Comparison of ENCODE assay signal across 10 cellular contexts in the genomic region with DNA sequence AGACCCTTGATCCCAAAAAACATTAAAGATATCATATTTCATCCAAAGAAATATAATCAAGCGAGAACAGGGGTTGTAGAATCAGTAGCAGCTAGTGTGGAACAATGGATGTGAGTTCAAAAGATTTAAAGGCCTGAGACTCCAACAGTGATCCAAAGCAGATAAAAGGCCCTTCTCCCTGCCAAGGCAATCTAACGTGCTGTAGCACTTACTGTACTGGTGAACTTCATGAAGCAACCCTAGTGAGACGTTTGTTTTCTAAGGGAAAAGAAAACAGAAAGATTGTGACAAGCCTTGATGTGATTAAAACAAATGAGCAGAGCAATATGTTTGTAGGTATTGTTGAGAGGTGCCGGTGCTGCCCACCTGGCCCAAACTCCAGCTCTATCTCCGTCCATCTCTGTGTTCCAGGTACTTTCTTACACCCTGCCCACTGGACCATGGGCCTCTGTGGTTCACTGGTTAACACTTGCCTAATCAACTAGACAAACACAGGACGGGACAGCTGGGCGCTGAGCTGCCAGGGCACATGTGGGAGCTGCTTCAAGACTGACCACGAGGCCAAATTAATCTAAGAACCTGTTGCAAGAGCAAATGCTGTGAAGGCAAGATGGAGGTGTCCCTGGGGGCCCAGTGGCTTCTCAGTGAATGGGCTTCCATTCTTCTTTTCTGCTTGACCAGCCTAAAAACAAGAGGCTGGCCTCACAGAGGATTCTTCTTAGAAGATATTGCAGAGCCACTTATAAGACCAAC.
DNase-seq lines count a peak whose midpoint lies in the region; ATAC-seq, FAIRE-seq and TF ChIP-seq lines count a peak whose summit lies in the region.
"Had no signal": no experiment of that assay in that cellular context is flagged by ENCODE, and none has a peak within 500 bp of the region (broad histone marks: within the 10 kb centered on the region; RNA-seq: fewer than 3 reads in every experiment).

No MANE protein-coding gene starts in this region.

- TF ChIP-seq CTCF in keratinocyte (optimal IDR thresholded peaks at IDR 0.05 in 1 of 3, IDR thresholded peaks at IDR 0.05 in 1 of 3, conservative IDR thresholded peaks at IDR 0.05 in 1 of 3; ENCODE audit: extremely low read depth in 1 of 3, insufficient read depth in 2 of 3, low read length in 3 of 3) = no peak

- peak overlapping the region; percentile 47 for H3K4me3 Mint-ChIP-seq in activated T-cell treated with anti-CD3 and anti-CD28 coated beads, Interleukin-2, amount 50 U/mL, for 24 hours
- H3K4me3 Mint-ChIP-seq in activated CD4-positive, alpha-beta memory T cell treated with anti-CD3 and anti-CD28 coated beads, Interleukin-2, amount 10 ng/mL, durations not matched to agents 7 days and 5 days = peak overlapping the region; percentile 52

- no peak overlapping the region for H3K27ac ChIP-seq in keratinocyte (ENCODE audit: control insufficient read depth, insufficient read depth, low read length)
- H3K27ac ChIP-seq in temporal lobe (ENCODE audit: low read depth, low read length) = peak overlapping the region; percentile 90

- H3K4me3 ChIP-seq in keratinocyte (ENCODE audit: control insufficient read depth in 2 of 3, extremely low read depth in 1 of 3, insufficient read depth in 2 of 3, low read depth in 1 of 3, low read length in 3 of 3) = no peak overlapping the region
- H3K4me3 ChIP-seq: lung had no signal

- peaks cover 14% of the 10 kb centered on the region for H3K4me1 ChIP-seq in keratinocyte (ENCODE audit: control insufficient read depth, extremely low read depth, insufficient read depth, low read length)

- H2AFZ ChIP-seq in keratinocyte (ENCODE audit: control insufficient read depth, low read length) = no peak overlapping the region

- no peaks in the 10 kb centered on the region for H3K36me3 Mint-ChIP-seq in activated T-cell treated with anti-CD3 and anti-CD28 coated beads, Interleukin-2, amount 50 U/mL, for 24 hours (ENCODE audit: low read depth)
- H3K36me3 Mint-ChIP-seq in activated CD4-positive, alpha-beta memory T cell treated with anti-CD3 and anti-CD28 coated beads, Interleukin-2, amount 10 ng/mL, durations not matched to agents 7 days and 5 days (ENCODE audit: low read depth) = no peaks in the 10 kb centered on the region

- no peaks in the 10 kb centered on the region for H3K27me3 Mint-ChIP-seq in activated T-cell treated with anti-CD3 and anti-CD28 coated beads, Interleukin-2, amount 50 U/mL, for 24 hours
- peaks cover 2% of the 10 kb centered on the region for H3K27me3 Mint-ChIP-seq in activated CD4-positive, alpha-beta memory T cell treated with anti-CD3 and anti-CD28 coated beads, Interleukin-2, amount 10 ng/mL, durations not matched to agents 7 days and 5 days

- H3K9me3 ChIP-seq in keratinocyte (ENCODE audit: control insufficient read depth, low read depth, low read length) = no peaks in the 10 kb centered on the region
- H3K9me3 ChIP-seq: adrenal gland had no signal

- no peaks in the 10 kb centered on the region for H3K27me3 ChIP-seq in keratinocyte (ENCODE audit: control insufficient read depth, extremely low read depth, insufficient read depth, low read length)
- H3K27me3 ChIP-seq: adrenal gland had no signal

- no peaks in the 10 kb centered on the region for H3K9me3 Mint-ChIP-seq in activated T-cell treated with anti-CD3 and anti-CD28 coated beads, Interleukin-2, amount 50 U/mL, for 24 hours
- H3K9me3 Mint-ChIP-seq in activated CD4-positive, alpha-beta memory T cell treated with anti-CD3 and anti-CD28 coated beads, Interleukin-2, amount 10 ng/mL, durations not matched to agents 7 days and 5 days = no peaks in the 10 kb centered on the region

- CTCF ChIA-PET in activated CD4-positive, alpha-beta memory T cell treated with anti-CD3 and anti-CD28 coated beads, Interleukin-2, amount 10 ng/mL, durations not matched to agents 7 days and 5 days (lab: Charles Lee) = interaction anchor here (1.1 to 1.6 kb wide), 2 partner anchors 11 to 449 kb away, joined by 3 read pairs; no protein-coding TSS in a partner anchor

- peak overlapping the region; percentile 84 for H3K4me2 ChIP-seq in keratinocyte (ENCODE audit: control insufficient read depth, extremely low read depth, insufficient read depth, low read depth, low read length)

- peak overlapping the region; percentile 74 for H3K27ac Mint-ChIP-seq in activated T-cell treated with anti-CD3 and anti-CD28 coated beads, Interleukin-2, amount 50 U/mL, for 24 hours
- H3K27ac Mint-ChIP-seq in activated CD4-positive, alpha-beta memory T cell treated with anti-CD3 and anti-CD28 coated beads, Interleukin-2, amount 10 ng/mL, durations not matched to agents 7 days and 5 days = peak overlapping the region; percentile 73

- POLR2A ChIA-PET in activated CD4-positive, alpha-beta memory T cell treated with anti-CD3 and anti-CD28 coated beads, Interleukin-2, amount 10 ng/mL, durations not matched to agents 7 days and 5 days (lab: Charles Lee) = interaction anchor here (0.8 to 3.8 kb wide), 3 partner anchors 70 to 449 kb away, joined by 3 to 22 read pairs (median 16); no protein-coding TSS in a partner anchor

- dilution Hi-C loops in keratinocyte (cut with MboI; ENCODE audit: extremely low pct_ligation_motif_present, low sequenced_read_pairs) = no loop called here

- H4K20me1 ChIP-seq in keratinocyte (ENCODE audit: control insufficient read depth, extremely low read depth, insufficient read depth, low read length) = no peaks in the 10 kb centered on the region

- H3K79me2 ChIP-seq in keratinocyte (ENCODE audit: control insufficient read depth, insufficient read depth, low read length) = no peaks in the 10 kb centered on the region

- no peaks in the 10 kb centered on the region for H3K36me3 ChIP-seq in keratinocyte (ENCODE audit: control insufficient read depth in 2 of 2, extremely low read depth in 1 of 2, insufficient read depth in 2 of 2, low read length in 2 of 2)
- H3K36me3 ChIP-seq: adrenal gland had no signal

- no peak overlapping the region for H3K9ac ChIP-seq in keratinocyte (ENCODE audit: control insufficient read depth, extremely low read depth, insufficient read depth, low read length)

- H3K9me1 ChIP-seq in keratinocyte (ENCODE audit: control insufficient read depth, extremely low read depth, insufficient read depth, low read length) = no peaks in the 10 kb centered on the region

- ATAC-seq in activated CD4-positive, CD25-positive, alpha-beta regulatory T cell treated with anti-CD3 and anti-CD28 coated beads, Interleukin-2, amount 50 U/mL, for 24 hours = no peak
- no peak for ATAC-seq in HG03108 (IDR thresholded peaks at IDR 0.05; ENCODE audit: unreplicated experiment)

- FAIRE-seq in keratinocyte (lab: Jason Lieb, UNC) = no peak

- peaks cover 37% of the 10 kb centered on the region for H3K4me1 Mint-ChIP-seq in activated T-cell treated with anti-CD3 and anti-CD28 coated beads, Interleukin-2, amount 50 U/mL, for 24 hours (ENCODE audit: low read depth)
- H3K4me1 Mint-ChIP-seq in activated CD4-positive, alpha-beta memory T cell treated with anti-CD3 and anti-CD28 coated beads, Interleukin-2, amount 10 ng/mL, durations not matched to agents 7 days and 5 days = peaks cover 38% of the 10 kb centered on the region

- DNase-seq in activated T-cell treated with anti-CD3 and anti-CD28 coated beads, Interleukin-2, amount 50 U/mL, for 24 hours = no peak
- no peak for DNase-seq in activated T-cell treated with anti-CD3 and anti-CD28 coated beads for 4 hours
- no peak for DNase-seq in activated CD4-positive, alpha-beta memory T cell treated with anti-CD3 and anti-CD28 coated beads, Interleukin-2, amount 10 ng/mL, durations not matched to agents 7 days and 5 days
- no peak for DNase-seq in keratinocyte (ENCODE audit: low read depth, low spot score)
- DNase-seq in foreskin melanocyte = no peak
